In genomic region chr15:61195116-61196002, GRCh38 we compare ENCODE assay signal across 8 cellular contexts.
DNase-seq lines count a peak whose midpoint lies in the region; ATAC-seq, FAIRE-seq and TF ChIP-seq lines count a peak whose summit lies in the region.

No MANE protein-coding gene starts in this region.

- H3K27ac Mint-ChIP-seq in nephron progenitor cell: no peak overlapping the region

- ATAC-seq in HG02642 (IDR thresholded peaks at IDR 0.05; ENCODE audit: poor library complexity, unreplicated experiment) (no peak), HG03565 (IDR thresholded peaks at IDR 0.05; ENCODE audit: unreplicated experiment) (no peak), GM18909 (IDR thresholded peaks at IDR 0.05; ENCODE audit: poor library complexity, unreplicated experiment) (no peak)

- CTCF ChIA-PET in AG04449 (lab: Yijun Ruan, JAX): interaction anchor here (0.8 to 3.1 kb wide), 15 partner anchors 8 to 638 kb away, joined by 3 to 23 read pairs (median 4); partner anchors contain the start of gene RORA

- H3K36me3 Mint-ChIP-seq in nephron progenitor cell (ENCODE audit: low read depth): peaks cover 12% of the 10 kb centered on the region

- POLR2A ChIA-PET in AG04449 (lab: Yijun Ruan, JAX): no interaction called here

- peak; percentile 67 for FAIRE-seq in G401.6 (lab: Jason Lieb, UNC)

- H3K4me3 Mint-ChIP-seq in nephron progenitor cell: no peak overlapping the region

- no peaks in the 10 kb centered on the region for H3K9me3 Mint-ChIP-seq in nephron progenitor cell

- H3K27ac ChIP-seq in caudate nucleus (ENCODE audit: low read depth, low read length): peak overlapping the region; percentile 30

- H3K4me3 ChIP-seq in AG04449 (ENCODE audit: low read depth, low read length): no peak overlapping the region

- peaks cover 6% of the 10 kb centered on the region for H3K27me3 Mint-ChIP-seq in nephron progenitor cell (ENCODE audit: low read depth, poor library complexity)

- TF ChIP-seq CTCF in AG04449 (IDR thresholded peaks at IDR 0.05; ENCODE audit: insufficient read depth, low read length, missing control alignments): peak; percentile 75
- TF ChIP-seq CTCF in nephron progenitor cell (IDR thresholded peaks at IDR 0.05): peak; percentile 57

- H3K4me1 Mint-ChIP-seq in nephron progenitor cell: peaks cover 48% of the 10 kb centered on the region

- DNase-seq in AG04449 (ENCODE audit: low read depth, low spot score): no peak
- peak; percentile 18 for DNase-seq in NCI-H1092 (lab: John Stamatoyannopoulos, UW)
- DNase-seq in caudate nucleus (lab: John Stamatoyannopoulos, UW): no peak
- no peak for DNase-seq in nephron progenitor cell
